In the genomic region with DNA sequence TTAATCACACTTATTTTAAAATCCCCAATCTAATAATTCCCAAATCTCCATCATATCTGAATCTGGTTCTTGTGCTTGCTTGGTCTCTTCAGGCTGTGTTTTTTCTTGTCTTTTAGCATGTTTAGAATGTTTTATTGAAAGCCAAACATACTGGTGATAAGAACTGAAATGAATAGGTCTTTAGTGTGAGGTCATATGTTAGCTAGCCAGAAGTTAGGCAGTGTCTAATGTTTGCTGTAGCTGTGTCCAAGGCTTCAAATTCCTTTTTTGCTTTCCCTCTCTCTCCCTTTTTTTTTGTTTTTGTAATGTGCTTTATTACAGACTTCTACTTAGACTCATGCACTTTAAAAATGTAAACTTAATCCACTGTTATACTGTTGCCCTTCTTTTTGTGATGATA, we compare ENCODE assay signal across 2 cellular contexts.
TF ChIP-seq lines count a peak whose summit lies in the region.

No MANE protein-coding gene starts in this region.

TF ChIP-seq in IMR-90, 13 proteins besides CTCF, POLR2A, EP300 and RAD21 (continued from another document):
- TF ChIP-seq, protein P1, sequence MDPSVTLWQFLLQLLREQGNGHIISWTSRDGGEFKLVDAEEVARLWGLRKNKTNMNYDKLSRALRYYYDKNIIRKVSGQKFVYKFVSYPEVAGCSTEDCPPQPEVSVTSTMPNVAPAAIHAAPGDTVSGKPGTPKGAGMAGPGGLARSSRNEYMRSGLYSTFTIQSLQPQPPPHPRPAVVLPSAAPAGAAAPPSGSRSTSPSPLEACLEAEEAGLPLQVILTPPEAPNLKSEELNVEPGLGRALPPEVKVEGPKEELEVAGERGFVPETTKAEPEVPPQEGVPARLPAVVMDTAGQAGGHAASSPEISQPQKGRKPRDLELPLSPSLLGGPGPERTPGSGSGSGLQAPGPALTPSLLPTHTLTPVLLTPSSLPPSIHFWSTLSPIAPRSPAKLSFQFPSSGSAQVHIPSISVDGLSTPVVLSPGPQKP (IDR thresholded peaks at IDR 0.05; ENCODE audit: borderline replicate concordance, low read depth, low read length): no peak

TF ChIP-seq in HepG2, 621 proteins besides CTCF, POLR2A, EP300 and RAD21 (continued from another document):
- TF ChIP-seq, protein P2, sequence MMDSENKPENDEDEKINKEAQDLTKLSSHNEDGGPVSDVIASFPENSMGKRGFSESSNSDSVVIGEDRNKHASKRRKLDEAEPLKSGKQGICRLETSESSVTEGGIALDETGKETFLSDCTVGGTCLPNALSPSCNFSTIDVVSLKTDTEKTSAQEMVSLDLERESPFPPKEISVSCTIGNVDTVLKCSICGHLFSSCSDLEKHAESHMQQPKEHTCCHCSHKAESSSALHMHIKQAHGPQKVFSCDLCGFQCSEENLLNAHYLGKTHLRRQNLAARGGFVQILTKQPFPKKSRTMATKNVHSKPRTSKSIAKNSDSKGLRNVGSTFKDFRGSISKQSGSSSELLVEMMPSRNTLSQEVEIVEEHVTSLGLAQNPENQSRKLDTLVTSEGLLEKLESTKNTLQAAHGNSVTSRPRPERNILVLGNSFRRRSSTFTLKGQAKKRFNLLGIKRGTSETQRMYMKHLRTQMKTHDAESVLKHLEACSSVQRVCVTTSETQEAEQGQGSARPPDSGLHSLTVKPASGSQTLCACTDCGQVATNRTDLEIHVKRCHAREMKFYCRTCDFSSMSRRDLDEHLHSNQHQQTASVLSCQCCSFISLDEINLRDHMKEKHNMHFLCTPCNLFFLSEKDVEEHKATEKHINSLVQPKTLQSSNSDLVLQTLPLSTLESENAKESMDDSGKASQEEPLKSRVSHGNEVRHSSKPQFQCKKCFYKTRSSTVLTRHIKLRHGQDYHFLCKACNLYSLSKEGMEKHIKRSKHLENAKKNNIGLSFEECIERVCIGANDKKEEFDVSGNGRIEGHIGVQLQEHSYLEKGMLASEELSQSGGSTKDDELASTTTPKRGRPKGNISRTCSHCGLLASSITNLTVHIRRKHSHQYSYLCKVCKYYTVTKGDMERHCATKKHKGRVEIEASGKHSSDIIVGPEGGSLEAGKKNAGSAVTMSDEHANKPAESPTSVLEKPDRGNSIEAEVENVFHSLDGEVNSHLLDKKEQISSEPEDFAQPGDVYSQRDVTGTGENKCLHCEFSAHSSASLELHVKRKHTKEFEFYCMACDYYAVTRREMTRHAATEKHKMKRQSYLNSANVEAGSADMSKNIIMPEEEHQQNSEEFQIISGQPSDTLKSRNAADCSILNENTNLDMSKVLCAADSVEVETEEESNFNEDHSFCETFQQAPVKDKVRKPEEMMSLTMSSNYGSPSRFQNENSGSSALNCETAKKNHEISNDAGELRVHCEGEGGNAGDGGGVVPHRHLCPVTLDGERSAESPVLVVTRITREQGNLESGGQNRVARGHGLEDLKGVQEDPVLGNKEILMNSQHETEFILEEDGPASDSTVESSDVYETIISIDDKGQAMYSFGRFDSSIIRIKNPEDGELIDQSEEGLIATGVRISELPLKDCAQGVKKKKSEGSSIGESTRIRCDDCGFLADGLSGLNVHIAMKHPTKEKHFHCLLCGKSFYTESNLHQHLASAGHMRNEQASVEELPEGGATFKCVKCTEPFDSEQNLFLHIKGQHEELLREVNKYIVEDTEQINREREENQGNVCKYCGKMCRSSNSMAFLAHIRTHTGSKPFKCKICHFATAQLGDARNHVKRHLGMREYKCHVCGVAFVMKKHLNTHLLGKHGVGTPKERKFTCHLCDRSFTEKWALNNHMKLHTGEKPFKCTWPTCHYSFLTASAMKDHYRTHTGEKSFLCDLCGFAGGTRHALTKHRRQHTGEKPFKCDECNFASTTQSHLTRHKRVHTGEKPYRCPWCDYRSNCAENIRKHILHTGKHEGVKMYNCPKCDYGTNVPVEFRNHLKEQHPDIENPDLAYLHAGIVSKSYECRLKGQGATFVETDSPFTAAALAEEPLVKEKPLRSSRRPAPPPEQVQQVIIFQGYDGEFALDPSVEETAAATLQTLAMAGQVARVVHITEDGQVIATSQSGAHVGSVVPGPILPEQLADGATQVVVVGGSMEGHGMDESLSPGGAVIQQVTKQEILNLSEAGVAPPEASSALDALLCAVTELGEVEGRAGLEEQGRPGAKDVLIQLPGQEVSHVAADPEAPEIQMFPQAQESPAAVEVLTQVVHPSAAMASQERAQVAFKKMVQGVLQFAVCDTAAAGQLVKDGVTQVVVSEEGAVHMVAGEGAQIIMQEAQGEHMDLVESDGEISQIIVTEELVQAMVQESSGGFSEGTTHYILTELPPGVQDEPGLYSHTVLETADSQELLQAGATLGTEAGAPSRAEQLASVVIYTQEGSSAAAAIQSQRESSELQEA (CRISPR knock-in tag; IDR thresholded peaks at IDR 0.05; ENCODE audit: not compliant biosample characterization): no peak
- TF ChIP-seq HOXA9 (CRISPR knock-in tag; IDR thresholded peaks at IDR 0.05; ENCODE audit: borderline replicate concordance): no peak
- TF ChIP-seq, protein P3, sequence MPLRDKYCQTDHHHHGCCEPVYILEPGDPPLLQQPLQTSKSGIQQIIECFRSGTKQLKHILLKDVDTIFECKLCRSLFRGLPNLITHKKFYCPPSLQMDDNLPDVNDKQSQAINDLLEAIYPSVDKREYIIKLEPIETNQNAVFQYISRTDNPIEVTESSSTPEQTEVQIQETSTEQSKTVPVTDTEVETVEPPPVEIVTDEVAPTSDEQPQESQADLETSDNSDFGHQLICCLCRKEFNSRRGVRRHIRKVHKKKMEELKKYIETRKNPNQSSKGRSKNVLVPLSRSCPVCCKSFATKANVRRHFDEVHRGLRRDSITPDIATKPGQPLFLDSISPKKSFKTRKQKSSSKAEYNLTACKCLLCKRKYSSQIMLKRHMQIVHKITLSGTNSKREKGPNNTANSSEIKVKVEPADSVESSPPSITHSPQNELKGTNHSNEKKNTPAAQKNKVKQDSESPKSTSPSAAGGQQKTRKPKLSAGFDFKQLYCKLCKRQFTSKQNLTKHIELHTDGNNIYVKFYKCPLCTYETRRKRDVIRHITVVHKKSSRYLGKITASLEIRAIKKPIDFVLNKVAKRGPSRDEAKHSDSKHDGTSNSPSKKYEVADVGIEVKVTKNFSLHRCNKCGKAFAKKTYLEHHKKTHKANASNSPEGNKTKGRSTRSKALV (CRISPR knock-in tag; IDR thresholded peaks at IDR 0.05): no peak
- TF ChIP-seq NR2F1 (CRISPR knock-in tag; IDR thresholded peaks at IDR 0.05): no peak
- TF ChIP-seq, protein P4, sequence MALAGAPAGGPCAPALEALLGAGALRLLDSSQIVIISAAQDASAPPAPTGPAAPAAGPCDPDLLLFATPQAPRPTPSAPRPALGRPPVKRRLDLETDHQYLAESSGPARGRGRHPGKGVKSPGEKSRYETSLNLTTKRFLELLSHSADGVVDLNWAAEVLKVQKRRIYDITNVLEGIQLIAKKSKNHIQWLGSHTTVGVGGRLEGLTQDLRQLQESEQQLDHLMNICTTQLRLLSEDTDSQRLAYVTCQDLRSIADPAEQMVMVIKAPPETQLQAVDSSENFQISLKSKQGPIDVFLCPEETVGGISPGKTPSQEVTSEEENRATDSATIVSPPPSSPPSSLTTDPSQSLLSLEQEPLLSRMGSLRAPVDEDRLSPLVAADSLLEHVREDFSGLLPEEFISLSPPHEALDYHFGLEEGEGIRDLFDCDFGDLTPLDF (CRISPR knock-in tag; IDR thresholded peaks at IDR 0.05): no peak
- no peak for TF ChIP-seq ZNF709 (CRISPR knock-in tag; IDR thresholded peaks at IDR 0.05)
- no peak for TF ChIP-seq ARNTL (CRISPR knock-in tag; IDR thresholded peaks at IDR 0.05)
- no peak for TF ChIP-seq HOXA3 (CRISPR knock-in tag; IDR thresholded peaks at IDR 0.05)
- TF ChIP-seq SNRNP70 (IDR thresholded peaks at IDR 0.05; ENCODE audit: low read depth, low read length): no peak
- TF ChIP-seq TGIF2 (CRISPR knock-in tag; IDR thresholded peaks at IDR 0.05): no peak
- TF ChIP-seq ZNF782 (CRISPR knock-in tag; IDR thresholded peaks at IDR 0.05; ENCODE audit: borderline replicate concordance): no peak
- no peak for TF ChIP-seq MTF1 (CRISPR knock-in tag; IDR thresholded peaks at IDR 0.05)
- no peak for TF ChIP-seq HMG20B (CRISPR knock-in tag; conservative IDR thresholded peaks at IDR 0.05)
- no peak for TF ChIP-seq ZNF430 (CRISPR knock-in tag; IDR thresholded peaks at IDR 0.05)
